13 cellular contexts compared by ENCODE assay signal in genomic region chr15:41581110-41581509, GRCh38. TPM values are rescaled to one million over a fixed set of nuclear protein-coding genes. Genes with fewer than 3 reads are reported as not detected.
DNase-seq lines count a peak whose midpoint lies in the region; ATAC-seq and TF ChIP-seq lines count a peak whose summit lies in the region.
"Had no signal": no experiment of that assay in that cellular context is flagged by ENCODE, and none has a peak within 500 bp of the region (broad histone marks: within the 10 kb centered on the region; RNA-seq: fewer than 3 reads in every experiment).

No MANE protein-coding gene starts in this region.

- H3K4ac ChIP-seq in trophoblast cell (ENCODE audit: low read depth, low read length): no peak overlapping the region

- H3K9me3 Mint-ChIP-seq in activated CD4-positive, alpha-beta T cell treated with anti-CD3 and anti-CD28 coated beads for 36 hours (ENCODE audit: low read depth): no peaks in the 10 kb centered on the region
- H3K9me3 Mint-ChIP-seq in activated CD4-positive, alpha-beta T cell treated with anti-CD3 and anti-CD28 coated beads, Interleukin-2, amount 10 ng/mL, durations not matched to agents 24 days and 14 days: no peaks in the 10 kb centered on the region
- no peaks in the 10 kb centered on the region for H3K9me3 Mint-ChIP-seq in chondrocyte (ENCODE audit: low read depth)

- H2BK12ac ChIP-seq in trophoblast cell (ENCODE audit: low read length): no peak overlapping the region

- peak overlapping the region; percentile 72 for H3K27ac ChIP-seq in trophoblast cell (ENCODE audit: low read depth, low read length)
- peak overlapping the region in 2 of 4 donors; percentile 50 to 54 for H3K27ac ChIP-seq in esophagus squamous epithelium

- H3K27me3 ChIP-seq in trophoblast cell (ENCODE audit: insufficient read depth, low read length): no peaks in the 10 kb centered on the region
- peaks cover 0 to 3% (median 0%) of the 10 kb centered on the region in 4 donors for H3K27me3 ChIP-seq in esophagus squamous epithelium

- H4K8ac ChIP-seq in trophoblast cell (ENCODE audit: low read depth, low read length): peak overlapping the region; percentile 83

- H3K27me3 Mint-ChIP-seq in activated CD4-positive, alpha-beta T cell treated with anti-CD3 and anti-CD28 coated beads for 36 hours: peaks cover 22% of the 10 kb centered on the region
- peaks cover 24% of the 10 kb centered on the region for H3K27me3 Mint-ChIP-seq in activated CD4-positive, alpha-beta T cell treated with anti-CD3 and anti-CD28 coated beads, Interleukin-2, amount 10 ng/mL, durations not matched to agents 24 days and 14 days
- no peaks in the 10 kb centered on the region for H3K27me3 Mint-ChIP-seq in chondrocyte (ENCODE audit: low read depth)

- H2AK5ac ChIP-seq in trophoblast cell (ENCODE audit: low read length): peak overlapping the region; percentile 64

- H3K4me3 ChIP-seq in trophoblast cell (ENCODE audit: low read depth, low read length): no peak overlapping the region
- H3K4me3 ChIP-seq in esophagus squamous epithelium: no peak overlapping the region

- H3K27ac Mint-ChIP-seq in activated CD4-positive, alpha-beta T cell treated with anti-CD3 and anti-CD28 coated beads for 36 hours: no peak overlapping the region
- H3K27ac Mint-ChIP-seq in activated CD4-positive, alpha-beta T cell treated with anti-CD3 and anti-CD28 coated beads, Interleukin-2, amount 10 ng/mL, durations not matched to agents 24 days and 14 days: no peak overlapping the region
- H3K27ac Mint-ChIP-seq in chondrocyte (ENCODE audit: unreplicated experiment): no peak overlapping the region

- ATAC-seq in activated CD4-positive, alpha-beta T cell treated with anti-CD3 and anti-CD28 coated beads for 36 hours: no peak
- no peak for ATAC-seq in GM21423 (IDR thresholded peaks at IDR 0.05; ENCODE audit: unreplicated experiment)
- ATAC-seq: Right ventricle myocardium inferior had no signal

- peak overlapping the region; percentile 32 for H3K14ac ChIP-seq in trophoblast cell (ENCODE audit: low read length)

- TF ChIP-seq CTCF in chondrocyte (IDR thresholded peaks at IDR 0.05) (peak; percentile 44), esophagus squamous epithelium (IDR thresholded peaks at IDR 0.05) (peak in 3 of 6 experiments; percentile 34 to 64 (median 37))

- no peaks in the 10 kb centered on the region for H3K36me3 Mint-ChIP-seq in activated CD4-positive, alpha-beta T cell treated with anti-CD3 and anti-CD28 coated beads for 36 hours (ENCODE audit: low read depth)
- H3K36me3 Mint-ChIP-seq in activated CD4-positive, alpha-beta T cell treated with anti-CD3 and anti-CD28 coated beads, Interleukin-2, amount 10 ng/mL, durations not matched to agents 24 days and 14 days (ENCODE audit: low read depth): no peaks in the 10 kb centered on the region
- no peaks in the 10 kb centered on the region for H3K36me3 Mint-ChIP-seq in chondrocyte (ENCODE audit: low read depth)

- H3K79me2 ChIP-seq in trophoblast cell (ENCODE audit: control insufficient read depth, insufficient read depth, low read length, poor library complexity): peaks cover 6% of the 10 kb centered on the region

- peak; percentile 31 for DNase-seq in activated CD4-positive, alpha-beta T cell treated with anti-CD3 and anti-CD28 coated beads for 36 hours
- no peak for DNase-seq in activated CD4-positive, alpha-beta T cell treated with anti-CD3 and anti-CD28 coated beads, Interleukin-2, amount 10 ng/mL, durations not matched to agents 24 days and 14 days
- DNase-seq in M059J (ENCODE audit: low read depth) (peak; percentile 25), chondrocyte (ENCODE audit: low spot score) (no peak), trophoblast cell (peak; percentile 83 to 86), esophagus squamous epithelium (lab: John Stamatoyannopoulos, UW) (no peak)
- DNase-seq in activated effector memory CD4-positive, alpha-beta T cell treated with anti-CD3 and anti-CD28 coated beads, Interleukin-2, amount 50 U/mL, for 16 hours: no peak
- DNase-seq: AML-193, amygdala, NCI-H1436 treated with DMSO at 0.1 percent for 48 hours, retina had no signal

- no peak overlapping the region for H3K4me3 Mint-ChIP-seq in activated CD4-positive, alpha-beta T cell treated with anti-CD3 and anti-CD28 coated beads for 36 hours
- no peak overlapping the region for H3K4me3 Mint-ChIP-seq in activated CD4-positive, alpha-beta T cell treated with anti-CD3 and anti-CD28 coated beads, Interleukin-2, amount 10 ng/mL, durations not matched to agents 24 days and 14 days
- H3K4me3 Mint-ChIP-seq in chondrocyte (ENCODE audit: unreplicated experiment): no peak overlapping the region

- POLR2A ChIA-PET in activated CD4-positive, alpha-beta T cell treated with anti-CD3 and anti-CD28 coated beads for 36 hours (lab: Charles Lee): no interaction called here

- no peak overlapping the region for H2BK120ac ChIP-seq in trophoblast cell (ENCODE audit: insufficient read depth, low read length, poor library complexity)

- H3K4me1 ChIP-seq in trophoblast cell (ENCODE audit: control insufficient read depth in 1 of 2, insufficient read depth in 2 of 2, low read length in 2 of 2) (peaks cover 7 to 12% of the 10 kb centered on the region in 2 experiments), esophagus squamous epithelium (peaks cover 0 to 35% (median 6%) of the 10 kb centered on the region in 3 donors)

- H2AFZ ChIP-seq in trophoblast cell (ENCODE audit: insufficient read depth, low read length, poor library complexity): no peak overlapping the region

- no CpG with 5 or more reads among the region's 2 CpGs for WGBS in trophoblast cell (ENCODE audit: extremely low coverage, insufficient coverage, insufficient read length)
- WGBS in esophagus squamous epithelium, 2 donors: 39 to 40% methylated on average over 2 of the region's 2 CpGs

- H3K9me3 ChIP-seq in trophoblast cell (ENCODE audit: insufficient read depth, low read depth, low read length): no peaks in the 10 kb centered on the region
- H3K9me3 ChIP-seq in esophagus squamous epithelium: no peaks in the 10 kb centered on the region

- TF ChIP-seq POLR2A in esophagus squamous epithelium (IDR thresholded peaks at IDR 0.05): no peak

- H3K23ac ChIP-seq in trophoblast cell (ENCODE audit: low read length): no peak overlapping the region

- H3K18ac ChIP-seq in trophoblast cell (ENCODE audit: low read length): no peak overlapping the region

- H4K12ac ChIP-seq in trophoblast cell (ENCODE audit: low read depth, low read length): no peak overlapping the region

- peaks cover 6% of the 10 kb centered on the region for H3K4me1 Mint-ChIP-seq in activated CD4-positive, alpha-beta T cell treated with anti-CD3 and anti-CD28 coated beads for 36 hours
- peaks cover 7% of the 10 kb centered on the region for H3K4me1 Mint-ChIP-seq in activated CD4-positive, alpha-beta T cell treated with anti-CD3 and anti-CD28 coated beads, Interleukin-2, amount 10 ng/mL, durations not matched to agents 24 days and 14 days
- H3K4me1 Mint-ChIP-seq in chondrocyte (ENCODE audit: low read depth): peaks cover 21% of the 10 kb centered on the region

- H3K36me3 ChIP-seq in trophoblast cell (ENCODE audit: control insufficient read depth in 1 of 2, insufficient read depth in 2 of 2, low read length in 2 of 2): peaks cover 22 to 25% of the 10 kb centered on the region in 2 experiments
- peaks cover 0 to 24% (median 0%) of the 10 kb centered on the region in 3 donors for H3K36me3 ChIP-seq in esophagus squamous epithelium

- H4K91ac ChIP-seq in trophoblast cell (ENCODE audit: low read depth, low read length): peak overlapping the region; percentile 51

- peaks cover 17% of the 10 kb centered on the region for H3K79me1 ChIP-seq in trophoblast cell (ENCODE audit: low read length)

- CTCF ChIA-PET in activated CD4-positive, alpha-beta T cell treated with anti-CD3 and anti-CD28 coated beads for 36 hours (lab: Charles Lee): interaction anchor here (0.6 to 1.2 kb wide), 4 partner anchors 14 to 325 kb away, joined by 3 read pairs; no protein-coding TSS in a partner anchor

- intact Hi-C loops in activated CD4-positive, alpha-beta T cell treated with anti-CD3 and anti-CD28 coated beads for 36 hours (cut with DNase I, micrococcal nuclease): loop anchor here in 1 of 2 experiments (10.0 kb wide), 1 partner anchor 116 kb away; no protein-coding TSS in a partner anchor
- intact Hi-C loops in activated CD4-positive, alpha-beta T cell treated with anti-CD3 and anti-CD28 coated beads, Interleukin-2, amount 10 ng/mL, durations not matched to agents 24 days and 14 days (cut with micrococcal nuclease): no loop called here
- intact Hi-C loops in esophagus squamous epithelium (cut with DNase I): no loop called here

- no peak overlapping the region for H3K4me2 ChIP-seq in trophoblast cell (ENCODE audit: low read length)

- H3K9ac ChIP-seq in trophoblast cell (ENCODE audit: low read length): no peak overlapping the region

- H2BK5ac ChIP-seq in trophoblast cell (ENCODE audit: low read depth, low read length, poor library complexity): peak overlapping the region; percentile 61

RNA-seq across cellular contexts. Expression of gene TYRO3, which starts 22.1 kb away (rescaled TPM):
- total RNA-seq in activated CD4-positive, alpha-beta T cell treated with anti-CD3 and anti-CD28 coated beads for 36 hours: 1 to 10 TPM; 2.3 to 3.1 TPM
- total RNA-seq in activated CD4-positive, alpha-beta T cell treated with anti-CD3 and anti-CD28 coated beads, Interleukin-2, amount 10 ng/mL, durations not matched to agents 24 days and 14 days: 4.2 and 6.2 TPM in 2 replicates
- 5.3 and 8.7 TPM in 2 replicates for total RNA-seq in M059J (2014; rRNA removed; shearing (Covaris generic))
- total RNA-seq in chondrocyte (11.8 to 20.3 TPM (median 16.4 TPM) in 3 replicates), esophagus squamous epithelium (10 to 100 TPM in 3 of 4 donors, 1 to 10 TPM in 1; 6.5 to 16.9 (median 11.2) TPM)
- polyA plus RNA-seq in trophoblast cell (2013): 174 and 187 TPM in 2 replicates

RNA-seq across cellular contexts. Expression of gene RPAP1, which starts 37.1 kb away (rescaled TPM):
- total RNA-seq in activated CD4-positive, alpha-beta T cell treated with anti-CD3 and anti-CD28 coated beads for 36 hours: 10 to 100 TPM; 49.6 to 56.8 TPM
- total RNA-seq in activated CD4-positive, alpha-beta T cell treated with anti-CD3 and anti-CD28 coated beads, Interleukin-2, amount 10 ng/mL, durations not matched to agents 24 days and 14 days: 56.5 and 61.3 TPM in 2 replicates
- 15.9 and 23.6 TPM in 2 replicates for total RNA-seq in M059J (2014; rRNA removed; shearing (Covaris generic))
- total RNA-seq in chondrocyte (25.5 to 38.1 TPM (median 29.9 TPM) in 3 replicates), esophagus squamous epithelium (10 to 100 TPM; 15.3 to 22.6 (median 19.8) TPM)
- 27.4 and 28.9 TPM in 2 replicates for polyA plus RNA-seq in trophoblast cell (2013)

Comparison
In these comparisons a context has a peak if more than half of its experiments do, and no peak if none do; other contexts are left out.
1. DNase-seq: peak in activated CD4-positive, alpha-beta T cell treated with anti-CD3 and anti-CD28 coated beads for 36 hours (single experiment), M059J (single experiment) and trophoblast cell (2 of 2); none in activated CD4-positive, alpha-beta T cell treated with anti-CD3 and anti-CD28 coated beads, Interleukin-2, amount 10 ng/mL, durations not matched to agents 24 days and 14 days (single experiment), chondrocyte (single experiment), esophagus squamous epithelium (single experiment) and activated effector memory CD4-positive, alpha-beta T cell treated with anti-CD3 and anti-CD28 coated beads, Interleukin-2, amount 50 U/mL, for 16 hours (single experiment).